In genomic region chr7:105934577-105935185, GRCh38 we compare ENCODE assay signal across 8 cellular contexts. TPM values are rescaled to one million over a fixed set of nuclear protein-coding genes. Genes with fewer than 3 reads are reported as not detected.
DNase-seq lines count a peak whose midpoint lies in the region; ATAC-seq, FAIRE-seq and TF ChIP-seq lines count a peak whose summit lies in the region.

No MANE protein-coding gene starts in this region.

- no peak overlapping the region for H3K4me2 ChIP-seq in OCI-LY1 (ENCODE audit: low read length)

- DNase-seq in AG08396 (ENCODE audit: low spot score) (peak; percentile 60), HFF-Myc (ENCODE audit: extremely low read depth, low read depth) (peak; percentile 19), fibroblast of peridontal ligament (ENCODE audit: extremely low read depth) (peak; percentile 88), pancreas (peak in 4 of 6 donors; percentile 22 to 61 (median 48)), T1000 (lab: John Stamatoyannopoulos, UW) (no peak)
- DNase-seq in activated CD4-positive, alpha-beta T cell treated with anti-CD3 and anti-CD28 coated beads for 1 hour, result no peak

- no peaks in the 10 kb centered on the region for H3K9me2 ChIP-seq in OCI-LY1 (ENCODE audit: low read depth, low read length)

- no peaks in the 10 kb centered on the region for H3F3A ChIP-seq in OCI-LY1 (ENCODE audit: insufficient read depth, low read length)

- no peaks in the 10 kb centered on the region for H3K79me2 ChIP-seq in OCI-LY1 (ENCODE audit: insufficient read depth, low read length)

- H3K27ac ChIP-seq in OCI-LY1 (ENCODE audit: low read depth, low read length, poor library complexity, severe bottlenecking) (no peak overlapping the region), pancreas (no peak overlapping the region)

- no peaks in the 10 kb centered on the region for H3K4me1 ChIP-seq in OCI-LY1 (ENCODE audit: insufficient read depth, low read length, severe bottlenecking)
- H3K4me1 ChIP-seq in pancreas, result peaks cover 7 to 11% (median 9%) of the 10 kb centered on the region in 3 donors

- intact Hi-C loops in pancreas (cut with DNase I), result no loop called here

- no peak overlapping the region for H3K9ac ChIP-seq in OCI-LY1 (ENCODE audit: low read length)

- H3K36me3 ChIP-seq in OCI-LY1 (ENCODE audit: insufficient read depth, low read length), result no peaks in the 10 kb centered on the region
- no peaks in the 10 kb centered on the region for H3K36me3 ChIP-seq in pancreas

- peak; percentile 25 for TF ChIP-seq CTCF in HFF-Myc (IDR thresholded peaks at IDR 0.05; ENCODE audit: low read depth, low read length, missing control alignments)
- peak; percentile 72 for TF ChIP-seq CTCF in OCI-LY1 (IDR thresholded peaks at IDR 0.05; ENCODE audit: low read length)
- TF ChIP-seq CTCF in pancreas (IDR thresholded peaks at IDR 0.05), result peak in 2 of 4 donors; percentile 24 to 30

- no peaks in the 10 kb centered on the region for H3K9me3 ChIP-seq in OCI-LY1 (ENCODE audit: low read length)
- H3K9me3 ChIP-seq in pancreas, result no peaks in the 10 kb centered on the region

- H4K20me1 ChIP-seq in OCI-LY1 (ENCODE audit: insufficient read depth, low read length), result no peaks in the 10 kb centered on the region

- H2AFZ ChIP-seq in OCI-LY1 (ENCODE audit: low read length), result no peak overlapping the region

- FAIRE-seq in pancreas (lab: Jason Lieb, UNC), result no peak

- peak; percentile 87 to 98 (median 96) for ATAC-seq in pancreas
- ATAC-seq in HG03159 (IDR thresholded peaks at IDR 0.05; ENCODE audit: unreplicated experiment), result no peak

- H3K27me3 ChIP-seq in OCI-LY1 (ENCODE audit: insufficient read depth, low read length) (peaks cover 5% of the 10 kb centered on the region; the same call in 1 of the 2 replicates), pancreas (no peaks in the 10 kb centered on the region)

- WGBS in pancreas, 2 donors, result 52 to 53% methylated on average over 7 of the region's 7 CpGs

- H3K4me3 ChIP-seq in HFF-Myc (replicated peaks; ENCODE audit: low read depth, low read length) (no peak overlapping the region), OCI-LY1 (ENCODE audit: low read depth, low read length, poor library complexity, severe bottlenecking) (no peak overlapping the region), pancreas (no peak overlapping the region)

RNA-seq across cellular contexts. Expression of gene CDHR3, which starts 28.4 kb away (rescaled TPM):
- 1 to 10 TPM in 5 of 6 donors, under 1 TPM in 1; 0.86 to 3.3 (median 1.9) TPM for total RNA-seq in pancreas
- polyA plus RNA-seq in pancreas, result 1 to 10 TPM; 1.6 to 3.7 TPM

RNA-seq across cellular contexts. Expression of gene ATXN7L1, which starts 58.3 kb away (rescaled TPM):
- 1 to 10 TPM; 3.2 to 9.3 (median 5.3) TPM for total RNA-seq in pancreas
- 1 to 10 TPM; 2.3 to 4.8 TPM for polyA plus RNA-seq in pancreas

Comparison
In these comparisons a context has a peak if more than half of its experiments do, and no peak if none do; other contexts are left out.
1. DNase-seq: peak in AG08396 (single experiment), HFF-Myc (single experiment), fibroblast of peridontal ligament (single experiment) and pancreas (4 of 6); none in T1000 (single experiment) and activated CD4-positive, alpha-beta T cell treated with anti-CD3 and anti-CD28 coated beads for 1 hour (single experiment).